In genomic region chr1:40050863-40051262, GRCh38 we compare ENCODE assay signal across 14 cellular contexts. TPM values are rescaled to one million over a fixed set of nuclear protein-coding genes. Genes with fewer than 3 reads are reported as not detected.
DNase-seq lines count a peak whose midpoint lies in the region; ATAC-seq and TF ChIP-seq lines count a peak whose summit lies in the region.
"Had no signal": no experiment of that assay in that cellular context is flagged by ENCODE, and none has a peak within 500 bp of the region (broad histone marks: within the 10 kb centered on the region; RNA-seq: fewer than 3 reads in every experiment).

No MANE protein-coding gene starts in this region.

- peaks cover 71% of the 10 kb centered on the region for H3K36me3 ChIP-seq in BLaER1

- ATAC-seq in memory B cell (ENCODE audit: low read depth), result peak; percentile 60

- H3K4me1 Mint-ChIP-seq in activated CD4-positive, alpha-beta memory T cell treated with anti-CD3 and anti-CD28 coated beads for 36 hours (ENCODE audit: low read depth), result peaks cover 77% of the 10 kb centered on the region
- H3K4me1 Mint-ChIP-seq in memory B cell, result peaks cover 45% of the 10 kb centered on the region

- H4K20me1 ChIP-seq in BLaER1, result peaks cover 98% of the 10 kb centered on the region

- H3K27me3 ChIP-seq in BLaER1, result no peaks in the 10 kb centered on the region

- no peak overlapping the region for H3K4me3 Mint-ChIP-seq in activated CD4-positive, alpha-beta memory T cell treated with anti-CD3 and anti-CD28 coated beads for 36 hours
- H3K4me3 Mint-ChIP-seq in memory B cell, result peak overlapping the region; percentile 35

- no peak overlapping the region for H3K9ac ChIP-seq in BLaER1

- peak overlapping the region; percentile 38; the same call in 1 of the 2 replicates for H3K4me2 ChIP-seq in BLaER1

- peak overlapping the region; percentile 82 for H3K27ac Mint-ChIP-seq in activated CD4-positive, alpha-beta memory T cell treated with anti-CD3 and anti-CD28 coated beads for 36 hours
- peak overlapping the region; percentile 42 for H3K27ac Mint-ChIP-seq in memory B cell

- H3K4me1 ChIP-seq in BLaER1, result peaks cover 28% of the 10 kb centered on the region

- H3K36me3 Mint-ChIP-seq in activated CD4-positive, alpha-beta memory T cell treated with anti-CD3 and anti-CD28 coated beads for 36 hours, result peaks cover 32% of the 10 kb centered on the region
- peaks cover 24% of the 10 kb centered on the region for H3K36me3 Mint-ChIP-seq in memory B cell

- H3K9me3 Mint-ChIP-seq in activated CD4-positive, alpha-beta memory T cell treated with anti-CD3 and anti-CD28 coated beads for 36 hours, result no peaks in the 10 kb centered on the region
- no peaks in the 10 kb centered on the region for H3K9me3 Mint-ChIP-seq in memory B cell

- H3K27me3 Mint-ChIP-seq in activated CD4-positive, alpha-beta memory T cell treated with anti-CD3 and anti-CD28 coated beads for 36 hours, result no peaks in the 10 kb centered on the region
- H3K27me3 Mint-ChIP-seq in memory B cell, result no peaks in the 10 kb centered on the region

- CTCF ChIA-PET in activated CD4-positive, alpha-beta memory T cell treated with anti-CD3 and anti-CD28 coated beads for 36 hours (lab: Charles Lee), result interaction anchor here (0.7 to 1.7 kb wide), 5 partner anchors 11 to 264 kb away, joined by 3 read pairs; no protein-coding TSS in a partner anchor

- no peak for TF ChIP-seq CTCF in GM12865 (IDR thresholded peaks at IDR 0.05; ENCODE audit: insufficient read depth, low read depth, low read length, missing control alignments)

- POLR2A ChIA-PET in activated CD4-positive, alpha-beta memory T cell treated with anti-CD3 and anti-CD28 coated beads for 36 hours (lab: Charles Lee), result interaction anchor here (3.8 kb wide), 1 partner anchor 10 kb away, joined by 27 read pairs; the partner anchor contains the start of gene CAP1

- H3K4me3 ChIP-seq in BLaER1 (no peak overlapping the region), GM12865 (ENCODE audit: low read depth, low read length) (no peak overlapping the region)

- H3K9me3 ChIP-seq in BLaER1, result no peaks in the 10 kb centered on the region

- intact Hi-C loops in activated CD4-positive, alpha-beta memory T cell treated with anti-CD3 and anti-CD28 coated beads for 36 hours (cut with micrococcal nuclease), result loop anchor here (1.0 kb wide), 1 partner anchor 7 kb away; no protein-coding TSS in a partner anchor

- DNase-seq in GM12865 (ENCODE audit: low read depth), result peak; percentile 26
- DNase-seq in activated CD4-positive, alpha-beta memory T cell treated with anti-CD3 and anti-CD28 coated beads for 36 hours, result no peak
- DNase-seq in memory B cell (ENCODE audit: low spot score in 2 of 2), result no peak
- DNase-seq in HuH-7.5 (ENCODE audit: low spot score), result no peak
- no peak for DNase-seq in caudate nucleus (lab: John Stamatoyannopoulos, UW)
- DNase-seq in NCI-H526 treated with DMSO at 0.1 percent for 48 hours (lab: John Stamatoyannopoulos, UW), result no peak
- DNase-seq in SK-N-DZ (ENCODE audit: low spot score), result no peak
- DNase-seq: mesendoderm; NCI-H1436; NK-92 treated with Interleukin-12 subunit alpha and Interleukin-12 subunit beta, amount 100 ng/mL, for 24 hours; stimulated activated CD4-positive, alpha-beta T cell treated with anti-CD3 and anti-CD28 coated beads, Interleukin-2, amount 100 ng/mL, for 24 hours; stimulated activated naive CD4-positive, alpha-beta T cell treated with Interleukin-2 at 50 U/mL for 16 hours; SW 1271 had no signal

- H3K27ac ChIP-seq in BLaER1 (no peak overlapping the region), caudate nucleus (ENCODE audit: low read depth, low read length) (no peak overlapping the region)

RNA-seq across cellular contexts. Expression of gene CAP1, which starts 10.3 kb away (rescaled TPM):
- 100 to 1,000 TPM; 616 to 633 TPM for total RNA-seq in activated CD4-positive, alpha-beta memory T cell treated with anti-CD3 and anti-CD28 coated beads for 36 hours
- 144 and 157 TPM in 2 replicates for polyA plus RNA-seq in SK-N-DZ (2014; cell fraction: cytosol; rRNA removed)
- 69.2 and 77.5 TPM in 2 replicates for polyA plus RNA-seq in SK-N-DZ (2014; cell fraction: nucleus; rRNA removed)

RNA-seq across cellular contexts. Expression of gene PPT1, which starts 46.2 kb away (rescaled TPM):
- total RNA-seq in activated CD4-positive, alpha-beta memory T cell treated with anti-CD3 and anti-CD28 coated beads for 36 hours, result 10 to 100 TPM; 67.1 to 67.4 TPM
- 43.2 and 55.9 TPM in 2 replicates for polyA plus RNA-seq in SK-N-DZ (2014; cell fraction: cytosol; rRNA removed)
- polyA plus RNA-seq in SK-N-DZ (2014; cell fraction: nucleus; rRNA removed), result 21.4 and 27.6 TPM in 2 replicates
